Comparison of ENCODE assay signal across 13 cellular contexts in genomic region chr6:85458782-85459181, GRCh38. TPM values are rescaled to one million over a fixed set of nuclear protein-coding genes. Genes with fewer than 3 reads are reported as not detected.
DNase-seq lines count a peak whose midpoint lies in the region; ATAC-seq, FAIRE-seq and TF ChIP-seq lines count a peak whose summit lies in the region.
"Had no signal": no experiment of that assay in that cellular context is flagged by ENCODE, and none has a peak within 500 bp of the region (broad histone marks: within the 10 kb centered on the region; RNA-seq: fewer than 3 reads in every experiment).

No MANE protein-coding gene starts in this region.

- TF ChIP-seq CTCF in keratinocyte (optimal IDR thresholded peaks at IDR 0.05 in 1 of 3, IDR thresholded peaks at IDR 0.05 in 1 of 3, conservative IDR thresholded peaks at IDR 0.05 in 1 of 3; ENCODE audit: extremely low read depth in 1 of 3, insufficient read depth in 2 of 3, low read length in 3 of 3): no peak

- no peaks in the 10 kb centered on the region for H3K9me1 ChIP-seq in keratinocyte (ENCODE audit: control insufficient read depth, extremely low read depth, insufficient read depth, low read length)

- 27 to 32% methylated on average over 3 of the region's 3 CpGs for WGBS in aorta, 2 donors

- H3K4me1 Mint-ChIP-seq in stimulated activated naive CD8-positive, alpha-beta T cell treated with anti-CD3 and anti-CD28 coated beads, Interleukin-15, Interleukin-2, amounts not matched to agents 100 ng/mL and 50 ng/mL, for 24 hours (ENCODE audit: low read depth): peaks cover 100% of the 10 kb centered on the region
- H3K4me1 Mint-ChIP-seq in activated naive CD8-positive, alpha-beta T cell treated with anti-CD3 and anti-CD28 coated beads, Interleukin-2, amount 50 U/mL, for 24 hours: peaks cover 100% of the 10 kb centered on the region

- H3K9ac ChIP-seq in keratinocyte (ENCODE audit: control insufficient read depth, extremely low read depth, insufficient read depth, low read length): no peak overlapping the region

- H3K27me3 ChIP-seq in keratinocyte (ENCODE audit: control insufficient read depth, extremely low read depth, insufficient read depth, low read length) (no peaks in the 10 kb centered on the region), aorta (ENCODE audit: control insufficient read depth in 1 of 2, insufficient read depth in 2 of 2, low read length in 1 of 2) (no peaks in the 10 kb centered on the region)
- H3K27me3 ChIP-seq: pancreas had no signal

- H3K36me3 Mint-ChIP-seq in stimulated activated naive CD8-positive, alpha-beta T cell treated with anti-CD3 and anti-CD28 coated beads, Interleukin-15, Interleukin-2, amounts not matched to agents 100 ng/mL and 50 ng/mL, for 24 hours (ENCODE audit: low read depth): peaks cover 4% of the 10 kb centered on the region
- peaks cover 6% of the 10 kb centered on the region for H3K36me3 Mint-ChIP-seq in activated naive CD8-positive, alpha-beta T cell treated with anti-CD3 and anti-CD28 coated beads, Interleukin-2, amount 50 U/mL, for 24 hours (ENCODE audit: low read depth)
- H3K36me3 Mint-ChIP-seq: CD14-positive monocyte had no signal

- H4K20me1 ChIP-seq in keratinocyte (ENCODE audit: control insufficient read depth, extremely low read depth, insufficient read depth, low read length): no peaks in the 10 kb centered on the region

- H3K27me3 Mint-ChIP-seq in stimulated activated naive CD8-positive, alpha-beta T cell treated with anti-CD3 and anti-CD28 coated beads, Interleukin-15, Interleukin-2, amounts not matched to agents 100 ng/mL and 50 ng/mL, for 24 hours: no peaks in the 10 kb centered on the region
- no peaks in the 10 kb centered on the region for H3K27me3 Mint-ChIP-seq in activated naive CD8-positive, alpha-beta T cell treated with anti-CD3 and anti-CD28 coated beads, Interleukin-2, amount 50 U/mL, for 24 hours

- H3K27ac Mint-ChIP-seq in stimulated activated naive CD8-positive, alpha-beta T cell treated with anti-CD3 and anti-CD28 coated beads, Interleukin-15, Interleukin-2, amounts not matched to agents 100 ng/mL and 50 ng/mL, for 24 hours: peak overlapping the region; percentile 90
- peak overlapping the region; percentile 15 for H3K27ac Mint-ChIP-seq in activated naive CD8-positive, alpha-beta T cell treated with anti-CD3 and anti-CD28 coated beads, Interleukin-2, amount 50 U/mL, for 24 hours
- H3K27ac Mint-ChIP-seq: CD14-positive monocyte had no signal

- intact Hi-C loops in aorta (cut with DNase I): no loop called here

- H3K9me3 ChIP-seq in keratinocyte (ENCODE audit: control insufficient read depth, low read depth, low read length) (no peaks in the 10 kb centered on the region), aorta (ENCODE audit: control insufficient read depth, low read length) (no peaks in the 10 kb centered on the region)
- H3K9me3 ChIP-seq: pancreas had no signal

- peak; percentile 32 for FAIRE-seq in keratinocyte (lab: Jason Lieb, UNC)
- FAIRE-seq: pancreas had no signal

- peaks cover 63% of the 10 kb centered on the region for H3K79me2 ChIP-seq in keratinocyte (ENCODE audit: control insufficient read depth, insufficient read depth, low read length)

- H3K4me2 ChIP-seq in keratinocyte (ENCODE audit: control insufficient read depth, extremely low read depth, insufficient read depth, low read depth, low read length): peak overlapping the region; percentile 49

- H3K4me3 ChIP-seq in keratinocyte (ENCODE audit: control insufficient read depth in 2 of 3, extremely low read depth in 1 of 3, insufficient read depth in 2 of 3, low read depth in 1 of 3, low read length in 3 of 3) (peak overlapping the region in 1 of 3 experiments; percentile 0), aorta (ENCODE audit: low read length in 2 of 2) (no peak overlapping the region)
- H3K4me3 ChIP-seq: pancreas had no signal

- peak overlapping the region; percentile 54 for H3K27ac ChIP-seq in keratinocyte (ENCODE audit: control insufficient read depth, insufficient read depth, low read length)
- peak overlapping the region; percentile 80 to 95 for H3K27ac ChIP-seq in aorta (ENCODE audit: low read depth in 1 of 2, low read length in 2 of 2)

- H3K4me3 Mint-ChIP-seq in stimulated activated naive CD8-positive, alpha-beta T cell treated with anti-CD3 and anti-CD28 coated beads, Interleukin-15, Interleukin-2, amounts not matched to agents 100 ng/mL and 50 ng/mL, for 24 hours: peak overlapping the region; percentile 8
- H3K4me3 Mint-ChIP-seq in activated naive CD8-positive, alpha-beta T cell treated with anti-CD3 and anti-CD28 coated beads, Interleukin-2, amount 50 U/mL, for 24 hours: peak overlapping the region; percentile 10
- H3K4me3 Mint-ChIP-seq: CD14-positive monocyte had no signal

- dilution Hi-C loops in keratinocyte (cut with MboI; ENCODE audit: extremely low pct_ligation_motif_present, low sequenced_read_pairs): no loop called here

- H3K4me1 ChIP-seq in keratinocyte (ENCODE audit: control insufficient read depth, extremely low read depth, insufficient read depth, low read length) (peaks cover 100% of the 10 kb centered on the region), aorta (ENCODE audit: control insufficient read depth in 1 of 2, insufficient read depth in 2 of 2, low read length in 2 of 2) (peaks cover 5 to 16% of the 10 kb centered on the region in 2 donors)

- no peak for DNase-seq in stimulated activated naive CD8-positive, alpha-beta T cell treated with anti-CD3 and anti-CD28 coated beads, Interleukin-15, Interleukin-2, amounts not matched to agents 100 U/mL and 50 U/mL, for 24 hours
- no peak for DNase-seq in activated naive CD8-positive, alpha-beta T cell treated with anti-CD3 and anti-CD28 coated beads, Interleukin-2, amount 50 U/mL, for 24 hours
- DNase-seq in keratinocyte (ENCODE audit: low read depth, low spot score) (no peak), aorta (no peak), anterior cingulate cortex (lab: John Stamatoyannopoulos, UW) (no peak), DMS 273 treated with DMSO at 0.1 percent for 48 hours (lab: John Stamatoyannopoulos, UW) (no peak)
- DNase-seq: effector CD8-positive, alpha-beta T cell; NCI-H510A treated with DMSO at 0.1 percent for 48 hours had no signal

- no peak for ATAC-seq in stimulated activated naive CD8-positive, alpha-beta T cell treated with anti-CD3 and anti-CD28 coated beads, Interleukin-15, Interleukin-2, amounts not matched to agents 100 U/mL and 50 U/mL, for 24 hours
- no peak for ATAC-seq in activated naive CD8-positive, alpha-beta T cell treated with anti-CD3 and anti-CD28 coated beads, Interleukin-2, amount 50 U/mL, for 24 hours
- ATAC-seq in aorta (ENCODE audit: low FRiP score): no peak
- no peak for ATAC-seq in GM18519 (IDR thresholded peaks at IDR 0.05; ENCODE audit: low FRiP score, unreplicated experiment)

- H2AFZ ChIP-seq in keratinocyte (ENCODE audit: control insufficient read depth, low read length): no peak overlapping the region

- H3K9me3 Mint-ChIP-seq in stimulated activated naive CD8-positive, alpha-beta T cell treated with anti-CD3 and anti-CD28 coated beads, Interleukin-15, Interleukin-2, amounts not matched to agents 100 ng/mL and 50 ng/mL, for 24 hours: no peaks in the 10 kb centered on the region
- H3K9me3 Mint-ChIP-seq in activated naive CD8-positive, alpha-beta T cell treated with anti-CD3 and anti-CD28 coated beads, Interleukin-2, amount 50 U/mL, for 24 hours: no peaks in the 10 kb centered on the region
- H3K9me3 Mint-ChIP-seq: T-helper 2 cell treated with Interferon-gamma antibody and Interleukin-4, amounts not matched to agents 5 μg/mL and 100 μg/mL, for 36 hours had no signal

- H3K36me3 ChIP-seq in keratinocyte (ENCODE audit: control insufficient read depth in 2 of 2, extremely low read depth in 1 of 2, insufficient read depth in 2 of 2, low read length in 2 of 2) (peaks cover 4 to 33% of the 10 kb centered on the region in 2 experiments), aorta (ENCODE audit: control insufficient read depth in 1 of 2, insufficient read depth in 2 of 2, low read length in 1 of 2) (no peaks in the 10 kb centered on the region)
- H3K36me3 ChIP-seq: pancreas had no signal

RNA-seq across cellular contexts. Expression of gene NT5E, which starts 8.9 kb away (rescaled TPM):
- 114 to 280 TPM (median 268 TPM) in 3 replicates for polyA plus RNA-seq in keratinocyte
- 14.3 TPM for polyA plus RNA-seq in keratinocyte (2011; ENCODE audit: low read depth)
- polyA plus RNA-seq in keratinocyte (2011; cell fraction: cytosol; rRNA removed): 116 and 207 TPM in 2 replicates
- 173 and 193 TPM in 2 replicates for polyA plus RNA-seq in keratinocyte (2011; cell fraction: nucleus; rRNA removed)
- polyA plus RNA-seq in keratinocyte (2012; ENCODE audit: low replicate concordance): 33.4 and 214 TPM in 2 replicates
- polyA minus RNA-seq in keratinocyte: 118 to 284 TPM (median 138 TPM) in 3 replicates
- polyA minus RNA-seq in keratinocyte (2011; cell fraction: cytosol; rRNA and poly(A)+ RNA removed): 325 TPM
- 170 and 250 TPM in 2 replicates for polyA minus RNA-seq in keratinocyte (2011; cell fraction: nucleus; rRNA and poly(A)+ RNA removed)
- 10 to 100 TPM; 63.2 to 68.9 TPM for total RNA-seq in aorta
- polyA plus RNA-seq in aorta: 10 to 100 TPM; 19.7 to 30.6 TPM
